In the genomic region with DNA sequence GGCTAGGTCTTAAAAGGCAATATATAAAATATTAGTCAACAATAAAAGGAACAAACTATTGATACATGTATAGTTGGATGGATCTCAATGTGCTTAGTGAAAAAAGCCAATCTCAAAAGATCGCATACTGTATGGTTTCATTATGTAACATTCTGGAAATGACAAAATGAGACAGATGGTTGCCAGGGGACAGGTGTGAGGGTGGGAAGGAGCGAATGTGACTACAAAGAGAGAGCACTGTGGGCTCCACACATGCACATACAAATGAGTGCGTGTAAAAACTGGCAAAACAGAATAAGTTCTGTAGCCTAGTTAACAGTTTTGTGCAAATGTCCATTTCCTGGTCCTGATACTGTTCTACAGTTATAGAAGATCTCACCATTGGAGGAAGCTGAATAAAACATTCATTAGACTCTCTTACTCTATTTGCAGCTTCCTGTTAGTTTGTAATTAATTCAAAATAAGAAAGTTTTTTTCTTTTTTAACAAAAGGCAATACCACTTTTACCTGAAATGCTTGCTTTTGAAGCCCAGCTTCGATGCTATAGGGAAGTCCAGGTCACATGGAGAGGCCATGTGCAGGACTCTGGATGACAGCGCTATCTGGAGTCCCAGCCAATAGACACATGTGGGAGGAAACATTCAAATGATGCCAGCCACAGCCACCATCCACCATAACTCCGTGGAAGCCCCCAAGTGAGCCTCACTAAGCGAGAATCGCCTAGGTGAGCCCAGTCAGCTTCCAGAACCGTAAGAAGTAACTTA, we compare ENCODE assay signal across 30 cellular contexts. TPM values are rescaled to one million over a fixed set of nuclear protein-coding genes. Genes with fewer than 3 reads are reported as not detected.
DNase-seq lines count a peak whose midpoint lies in the region; ATAC-seq, FAIRE-seq and TF ChIP-seq lines count a peak whose summit lies in the region.
"Had no signal": no experiment of that assay in that cellular context is flagged by ENCODE, and none has a peak within 500 bp of the region (broad histone marks: within the 10 kb centered on the region; RNA-seq: fewer than 3 reads in every experiment).

No MANE protein-coding gene starts in this region.

- TF ChIP-seq POLR2A in HepG2 (IDR thresholded peaks at IDR 0.05; ENCODE audit: insufficient read depth in 1 of 2, low read depth in 2 of 2, low read length in 2 of 2), result no peak
- TF ChIP-seq POLR2A in right lobe of liver (IDR thresholded peaks at IDR 0.05), result no peak

- WGBS in HepG2 (ENCODE audit: low lambda C conversion rate), result 31% methylated on average over 9 of the region's 9 CpGs
- WGBS in right lobe of liver (ENCODE audit: insufficient coverage, low coverage, low lambda C conversion rate, missing lambda C conversion rate), result 84% methylated on average over 8 of the region's 9 CpGs

- CTCF ChIA-PET in HepG2 (lab: Yijun Ruan, JAX; ENCODE audit: low intra/inter-chr PET ratio, low total read pairs), result no interaction called here

- H3K4me1 ChIP-seq in HepG2 (ENCODE audit: insufficient read depth, low read length), result peaks cover 10% of the 10 kb centered on the region
- H3K4me1 ChIP-seq in right lobe of liver, result no peaks in the 10 kb centered on the region
- H3K4me1 ChIP-seq: BE2C had no signal

- no peak overlapping the region for H3K9ac ChIP-seq in HepG2 (ENCODE audit: insufficient read depth, low read depth, low read length)

- in situ Hi-C loops in HepG2 (cut with HindIII; ENCODE audit: extremely low pct_ligation_motif_present, low pct_unique_long_range_greater_than_20kb), result no loop called here

- BruUV-seq in HepG2 (replicated peaks; lab: Mats Ljungman, UMichigan), result no TSS peak

- H2AFZ ChIP-seq in HepG2 (ENCODE audit: low read length), result no peak overlapping the region

- no peak overlapping the region for H3K4me3 ChIP-seq in HepG2 (replicated peaks in 1 of 3; ENCODE audit: insufficient read depth in 1 of 3, low read depth in 2 of 3, low read length in 3 of 3)
- no peak overlapping the region for H3K4me3 ChIP-seq in right lobe of liver

- no peak for DNase-seq in HepG2 (ENCODE audit: low spot score)
- no peak for DNase-seq in right lobe of liver
- DNase-seq in NCI-H524 treated with DMSO at 0.1 percent for 48 hours (lab: John Stamatoyannopoulos, UW), result peak; percentile 7
- DNase-seq in cerebellum (ENCODE audit: low spot score), result peak; percentile 28
- DNase-seq in T1000 (lab: John Stamatoyannopoulos, UW), result no peak
- DNase-seq in ecto neural progenitor cell (ENCODE audit: low spot score), result no peak
- no peak for DNase-seq in left ventricle myocardium superior
- DNase-seq: BE2C; CD8-positive, alpha-beta memory T cell; DMS 273 treated with DMSO at 0.1 percent for 48 hours; DMS79; EL; GF-D8; H7; KBM-7; NCI-H1048; NCI-H1417 treated with DMSO at 0.1 percent for 48 hours; NCI-H1930; NCI-H2107; NCI-H446 treated with DMSO at 0.1 percent for 48 hours; NCI-H526 treated with DMSO at 0.1 percent for 48 hours; OCI-M1; SIG-M5 had no signal

- intact Hi-C loops in HepG2 (cut with micrococcal nuclease; ENCODE audit: unreplicated experiment) (no loop called here), right lobe of liver (cut with DNase I) (no loop called here), left ventricle myocardium superior (cut with micrococcal nuclease) (no loop called here)

- H3K27me3 ChIP-seq in HepG2 (ENCODE audit: control insufficient read depth in 1 of 2, insufficient read depth in 2 of 2, low read length in 2 of 2), result peaks cover 4 to 6% of the 10 kb centered on the region in 2 experiments; a peak in 1 of 5 replicates
- H3K27me3 ChIP-seq in right lobe of liver, result no peaks in the 10 kb centered on the region
- H3K27me3 ChIP-seq: BE2C had no signal

- no peaks in the 10 kb centered on the region for H3K79me2 ChIP-seq in HepG2 (ENCODE audit: insufficient read depth, low read length)

- no peak for TF ChIP-seq RAD21 in HepG2 (CRISPR knock-in tag; IDR thresholded peaks at IDR 0.05)

- no peak overlapping the region for H3K4me2 ChIP-seq in HepG2 (ENCODE audit: low read depth, low read length)

- no peaks in the 10 kb centered on the region for H4K20me1 ChIP-seq in HepG2 (ENCODE audit: insufficient read depth, low read length)

- H3K36me3 ChIP-seq in HepG2 (replicated peaks in 1 of 2; ENCODE audit: control insufficient read depth in 1 of 2, insufficient read depth in 2 of 2, low read length in 2 of 2), result no peaks in the 10 kb centered on the region
- no peaks in the 10 kb centered on the region for H3K36me3 ChIP-seq in right lobe of liver
- H3K36me3 ChIP-seq: BE2C had no signal

- no peaks in the 10 kb centered on the region for H3K9me3 ChIP-seq in HepG2 (ENCODE audit: low read length)
- no peaks in the 10 kb centered on the region for H3K9me3 ChIP-seq in right lobe of liver
- H3K9me3 ChIP-seq: BE2C had no signal

- no peak for TF ChIP-seq CTCF in HepG2 (CRISPR knock-in tag; IDR thresholded peaks at IDR 0.05)
- TF ChIP-seq CTCF in right lobe of liver (IDR thresholded peaks at IDR 0.05), result no peak

- no peak for FAIRE-seq in HepG2 (lab: Jason Lieb, UNC)
- FAIRE-seq: GM12892, RCC 7860 had no signal

- H3K27ac ChIP-seq in HepG2 (ENCODE audit: extremely low read length, insufficient read depth, low read length), result no peak overlapping the region
- H3K27ac ChIP-seq in right lobe of liver, result no peak overlapping the region
- H3K27ac ChIP-seq: 22Rv1 had no signal

- ATAC-seq in HepG2, result no peak
- no peak for ATAC-seq in right lobe of liver
- ATAC-seq in GM18861 (IDR thresholded peaks at IDR 0.05; ENCODE audit: unreplicated experiment), result no peak
- no peak for ATAC-seq in left ventricle myocardium superior
- ATAC-seq: SK-N-SH treated with all-trans-retinoic acid at 6 μM for 48 hours had no signal

- TF ChIP-seq EP300 in HepG2 (IDR thresholded peaks at IDR 0.05; ENCODE audit: low read depth in 2 of 2, low read length in 2 of 2), result no peak
- TF ChIP-seq EP300 in HepG2 (CRISPR knock-in tag; IDR thresholded peaks at IDR 0.05; ENCODE audit: borderline replicate concordance), result no peak

- POLR2A ChIA-PET in HepG2 (lab: Yijun Ruan, JAX), result no interaction called here

RNA-seq across cellular contexts. Expression of gene C2orf80, which starts 21.0 kb away (rescaled TPM):
- total RNA-seq in HepG2 (2016; rRNA removed; fragmentation: Illumina TruSeq; extraction: Trizol) (not detected in 2 replicates), right lobe of liver (not detected), cerebellum (12.2 TPM), left ventricle myocardium superior (not detected)
- not detected in 2 replicates for total RNA-seq in HepG2 (2016; cell fraction: cytosol; rRNA removed; fragmentation: Illumina TruSeq; extraction: Trizol; ENCODE audit: low read depth)
- total RNA-seq in HepG2 (2016; cell fraction: insoluble cytoplasmic fraction; rRNA removed; fragmentation: Illumina TruSeq; extraction: Trizol), result not detected in 2 replicates
- not detected in 2 replicates for total RNA-seq in HepG2 (2016; cell fraction: membrane; rRNA removed; fragmentation: Illumina TruSeq; extraction: Trizol)
- total RNA-seq in HepG2 (2016; cell fraction: nucleus; rRNA removed; fragmentation: Illumina TruSeq; extraction: Trizol), result not detected in 2 replicates
- polyA plus RNA-seq in HepG2 (2011; rRNA removed), result not detected in 2 replicates
- polyA plus RNA-seq in HepG2 (2011; cell fraction: cytosol; rRNA removed), result not detected in 2 replicates
- not detected in 2 replicates for polyA plus RNA-seq in HepG2 (2011; cell fraction: nucleus; rRNA removed)
- not detected in 2 replicates for polyA plus RNA-seq in HepG2 (2012)
- not detected in 2 replicates for polyA plus RNA-seq in HepG2 (2016; cell fraction: cytosol; fragmentation: Illumina TruSeq; extraction: Trizol; ENCODE audit: low read depth)
- not detected in 2 replicates for polyA plus RNA-seq in HepG2 (2016; cell fraction: insoluble cytoplasmic fraction; fragmentation: Illumina TruSeq; extraction: Trizol; ENCODE audit: low read depth)
- polyA plus RNA-seq in HepG2 (2016; cell fraction: membrane; fragmentation: Illumina TruSeq; extraction: Trizol; ENCODE audit: low read depth), result not detected in 2 replicates
- polyA plus RNA-seq in HepG2 (2016; cell fraction: nucleus; fragmentation: Illumina TruSeq; extraction: Trizol; ENCODE audit: insufficient read depth, low read depth), result not detected in 2 replicates
- not detected in 2 replicates for polyA minus RNA-seq in HepG2 (2011; rRNA and poly(A)+ RNA removed; ENCODE audit: low replicate concordance)
- not detected in 2 replicates for polyA minus RNA-seq in HepG2 (2011; cell fraction: cytosol; rRNA and poly(A)+ RNA removed)
- not detected in 2 replicates for polyA minus RNA-seq in HepG2 (2011; cell fraction: nucleus; rRNA and poly(A)+ RNA removed)
- total RNA-seq: CD8-positive, alpha-beta memory T cell; HT1080 had no signal
- polyA plus RNA-seq: CD14-positive monocyte; CD8-positive, alpha-beta memory T cell had no signal

RNA-seq across cellular contexts. Expression of gene IDH1, which starts 44.0 kb away (rescaled TPM):
- total RNA-seq in HepG2 (2016; rRNA removed; fragmentation: Illumina TruSeq; extraction: Trizol) (1,077 and 1,654 TPM in 2 replicates), right lobe of liver (100 to 1,000 TPM; 147 to 682 (median 184) TPM), cerebellum (109 TPM), left ventricle myocardium superior (50.8 TPM)
- 96.9 and 104 TPM in 2 replicates for total RNA-seq in HepG2 (2016; cell fraction: cytosol; rRNA removed; fragmentation: Illumina TruSeq; extraction: Trizol; ENCODE audit: low read depth)
- 1,083 and 1,679 TPM in 2 replicates for total RNA-seq in HepG2 (2016; cell fraction: insoluble cytoplasmic fraction; rRNA removed; fragmentation: Illumina TruSeq; extraction: Trizol)
- 314 and 331 TPM in 2 replicates for total RNA-seq in HepG2 (2016; cell fraction: membrane; rRNA removed; fragmentation: Illumina TruSeq; extraction: Trizol)
- total RNA-seq in HepG2 (2016; cell fraction: nucleus; rRNA removed; fragmentation: Illumina TruSeq; extraction: Trizol), result 500 TPM in 2 replicates
- 258 and 312 TPM in 2 replicates for polyA plus RNA-seq in HepG2 (2011; rRNA removed)
- polyA plus RNA-seq in HepG2 (2011; cell fraction: cytosol; rRNA removed), result 157 and 214 TPM in 2 replicates
- polyA plus RNA-seq in HepG2 (2011; cell fraction: nucleus; rRNA removed), result 167 and 204 TPM in 2 replicates
- polyA plus RNA-seq in HepG2 (2012), result 217 and 288 TPM in 2 replicates
- polyA plus RNA-seq in HepG2 (2016; cell fraction: cytosol; fragmentation: Illumina TruSeq; extraction: Trizol; ENCODE audit: low read depth), result 73.2 and 78.3 TPM in 2 replicates
- polyA plus RNA-seq in HepG2 (2016; cell fraction: insoluble cytoplasmic fraction; fragmentation: Illumina TruSeq; extraction: Trizol; ENCODE audit: low read depth), result 1,387 and 1,488 TPM in 2 replicates
- polyA plus RNA-seq in HepG2 (2016; cell fraction: membrane; fragmentation: Illumina TruSeq; extraction: Trizol; ENCODE audit: low read depth), result 191 and 213 TPM in 2 replicates
- 593 and 621 TPM in 2 replicates for polyA plus RNA-seq in HepG2 (2016; cell fraction: nucleus; fragmentation: Illumina TruSeq; extraction: Trizol; ENCODE audit: insufficient read depth, low read depth)
- 68.1 and 135 TPM in 2 replicates for polyA minus RNA-seq in HepG2 (2011; rRNA and poly(A)+ RNA removed; ENCODE audit: low replicate concordance)
- 164 and 173 TPM in 2 replicates for polyA minus RNA-seq in HepG2 (2011; cell fraction: cytosol; rRNA and poly(A)+ RNA removed)
- polyA minus RNA-seq in HepG2 (2011; cell fraction: nucleus; rRNA and poly(A)+ RNA removed), result 247 and 293 TPM in 2 replicates

RNA-seq across cellular contexts. Expression of gene CRYGA, which starts 47.5 kb away (rescaled TPM):
- total RNA-seq in HepG2 (2016; rRNA removed; fragmentation: Illumina TruSeq; extraction: Trizol), result not detected in 2 replicates
- not detected in 2 replicates for total RNA-seq in HepG2 (2016; cell fraction: cytosol; rRNA removed; fragmentation: Illumina TruSeq; extraction: Trizol; ENCODE audit: low read depth)
- total RNA-seq in HepG2 (2016; cell fraction: insoluble cytoplasmic fraction; rRNA removed; fragmentation: Illumina TruSeq; extraction: Trizol), result not detected in 2 replicates
- total RNA-seq in HepG2 (2016; cell fraction: membrane; rRNA removed; fragmentation: Illumina TruSeq; extraction: Trizol), result not detected in 2 replicates
- total RNA-seq in HepG2 (2016; cell fraction: nucleus; rRNA removed; fragmentation: Illumina TruSeq; extraction: Trizol), result not detected in 2 replicates
- polyA plus RNA-seq in HepG2 (2011; rRNA removed), result not detected in 2 replicates
- polyA plus RNA-seq in HepG2 (2011; cell fraction: cytosol; rRNA removed), result not detected in 2 replicates
- polyA plus RNA-seq in HepG2 (2011; cell fraction: nucleus; rRNA removed), result not detected in 2 replicates
- polyA plus RNA-seq in HepG2 (2012), result not detected in 2 replicates
- polyA plus RNA-seq in HepG2 (2016; cell fraction: cytosol; fragmentation: Illumina TruSeq; extraction: Trizol; ENCODE audit: low read depth), result not detected in 2 replicates
- polyA plus RNA-seq in HepG2 (2016; cell fraction: insoluble cytoplasmic fraction; fragmentation: Illumina TruSeq; extraction: Trizol; ENCODE audit: low read depth), result not detected in 2 replicates
- polyA plus RNA-seq in HepG2 (2016; cell fraction: membrane; fragmentation: Illumina TruSeq; extraction: Trizol; ENCODE audit: low read depth), result not detected in 2 replicates
- polyA plus RNA-seq in HepG2 (2016; cell fraction: nucleus; fragmentation: Illumina TruSeq; extraction: Trizol; ENCODE audit: insufficient read depth, low read depth), result not detected in 2 replicates
- not detected in 2 replicates for polyA minus RNA-seq in HepG2 (2011; rRNA and poly(A)+ RNA removed; ENCODE audit: low replicate concordance)
- polyA minus RNA-seq in HepG2 (2011; cell fraction: cytosol; rRNA and poly(A)+ RNA removed), result not detected in 2 replicates
- not detected in 2 replicates for polyA minus RNA-seq in HepG2 (2011; cell fraction: nucleus; rRNA and poly(A)+ RNA removed)
- total RNA-seq in right lobe of liver, result not detected
- total RNA-seq in cerebellum, result not detected
- not detected for total RNA-seq in left ventricle myocardium superior
- total RNA-seq: CD8-positive, alpha-beta memory T cell; H7; HT1080 had no signal
- polyA plus RNA-seq: CD14-positive monocyte; CD8-positive, alpha-beta memory T cell had no signal

RNA-seq across cellular contexts. Expression of gene PIKFYVE, which starts 55.2 kb away (rescaled TPM):
- total RNA-seq in HepG2 (2016; rRNA removed; fragmentation: Illumina TruSeq; extraction: Trizol) (21.7 and 24.4 TPM in 2 replicates), right lobe of liver (10 to 100 TPM; 10.7 to 16.0 (median 13.2) TPM), cerebellum (39.3 TPM), left ventricle myocardium superior (16.1 TPM)
- total RNA-seq in HepG2 (2016; cell fraction: cytosol; rRNA removed; fragmentation: Illumina TruSeq; extraction: Trizol; ENCODE audit: low read depth), result 5.9 and 6.9 TPM in 2 replicates
- 20.5 and 24.0 TPM in 2 replicates for total RNA-seq in HepG2 (2016; cell fraction: insoluble cytoplasmic fraction; rRNA removed; fragmentation: Illumina TruSeq; extraction: Trizol)
- total RNA-seq in HepG2 (2016; cell fraction: membrane; rRNA removed; fragmentation: Illumina TruSeq; extraction: Trizol), result 7.4 and 8.2 TPM in 2 replicates
- total RNA-seq in HepG2 (2016; cell fraction: nucleus; rRNA removed; fragmentation: Illumina TruSeq; extraction: Trizol), result 33.7 and 38.5 TPM in 2 replicates
- 15.8 and 20.2 TPM in 2 replicates for polyA plus RNA-seq in HepG2 (2011; rRNA removed)
- 7.0 and 10.6 TPM in 2 replicates for polyA plus RNA-seq in HepG2 (2011; cell fraction: cytosol; rRNA removed)
- polyA plus RNA-seq in HepG2 (2011; cell fraction: nucleus; rRNA removed), result 21.3 and 21.9 TPM in 2 replicates
- 13.3 and 15.2 TPM in 2 replicates for polyA plus RNA-seq in HepG2 (2012)
- 0.29 and 0.55 TPM in 2 replicates for polyA plus RNA-seq in HepG2 (2016; cell fraction: cytosol; fragmentation: Illumina TruSeq; extraction: Trizol; ENCODE audit: low read depth)
- polyA plus RNA-seq in HepG2 (2016; cell fraction: insoluble cytoplasmic fraction; fragmentation: Illumina TruSeq; extraction: Trizol; ENCODE audit: low read depth), result 11.0 and 11.9 TPM in 2 replicates
- 1.1 and 1.2 TPM in 2 replicates for polyA plus RNA-seq in HepG2 (2016; cell fraction: membrane; fragmentation: Illumina TruSeq; extraction: Trizol; ENCODE audit: low read depth)
- polyA plus RNA-seq in HepG2 (2016; cell fraction: nucleus; fragmentation: Illumina TruSeq; extraction: Trizol; ENCODE audit: insufficient read depth, low read depth), result 25.9 and 28.2 TPM in 2 replicates
- 27.0 and 45.7 TPM in 2 replicates for polyA minus RNA-seq in HepG2 (2011; rRNA and poly(A)+ RNA removed; ENCODE audit: low replicate concordance)
- polyA minus RNA-seq in HepG2 (2011; cell fraction: cytosol; rRNA and poly(A)+ RNA removed), result 23.4 and 27.2 TPM in 2 replicates
- polyA minus RNA-seq in HepG2 (2011; cell fraction: nucleus; rRNA and poly(A)+ RNA removed), result 130 and 131 TPM in 2 replicates

Comparison
In these comparisons a context has a peak if more than half of its experiments do, and no peak if none do; other contexts are left out.
1. DNase-seq: peak in NCI-H524 treated with DMSO at 0.1 percent for 48 hours (single experiment) and cerebellum (single experiment); none in HepG2 (single experiment), right lobe of liver (0 of 3), T1000 (single experiment), ecto neural progenitor cell (single experiment) and left ventricle myocardium superior (single experiment).
2. RNA of gene C2orf80, which starts 21.0 kb away (total RNA-seq): 12.2 TPM in cerebellum (single experiment); not detected in HepG2, not detected in right lobe of liver and not detected in left ventricle myocardium superior (single experiment); every median in the first group is over 10 times any median in the second.